ENCODE assay signal across 18 cellular contexts in genomic region chr10:18313146-18313542, GRCh38.
DNase-seq lines count a peak whose midpoint lies in the region; ATAC-seq and TF ChIP-seq lines count a peak whose summit lies in the region.
"Had no signal": no experiment of that assay in that cellular context is flagged by ENCODE, and none has a peak within 500 bp of the region (broad histone marks: within the 10 kb centered on the region; RNA-seq: fewer than 3 reads in every experiment).

No MANE protein-coding gene starts in this region.

- H3K4me3 ChIP-seq in heart right ventricle (peak overlapping the region in 3 of 10 donors; percentile 6 to 18 (median 6)), parathyroid adenoma (ENCODE audit: low read depth, low read length) (no peak overlapping the region)
- H3K4me3 ChIP-seq: GM23338 had no signal

- H3K9me3 ChIP-seq in heart right ventricle (peaks cover 0 to 8% (median 0%) of the 10 kb centered on the region in 11 donors), parathyroid adenoma (ENCODE audit: control insufficient read depth, low read length) (no peaks in the 10 kb centered on the region)
- H3K9me3 ChIP-seq: BE2C, tibial nerve had no signal

- ATAC-seq in heart right ventricle = peak in 7 of 8 donors; percentile 15 to 54 (median 41)
- no peak for ATAC-seq in HG03571 (IDR thresholded peaks at IDR 0.05; ENCODE audit: unreplicated experiment)
- ATAC-seq in HG03520 (IDR thresholded peaks at IDR 0.05; ENCODE audit: unreplicated experiment) = no peak
- ATAC-seq in HG03521 (IDR thresholded peaks at IDR 0.05; ENCODE audit: unreplicated experiment) = no peak
- ATAC-seq: effector memory CD8-positive, alpha-beta T cell; PC-3 had no signal

- 61 to 71% methylated on average over 10 of the region's 10 CpGs for WGBS in heart right ventricle, 2 donors

- peak; percentile 36 for DNase-seq in NCI-H2227 treated with DMSO at 0.1 percent for 48 hours (lab: John Stamatoyannopoulos, UW)
- no peak for DNase-seq in NCI-H2227 (lab: John Stamatoyannopoulos, UW; ENCODE audit: unreplicated experiment)
- no peak for DNase-seq in heart right ventricle
- DNase-seq in HEK293T (ENCODE audit: extremely low spot score) = no peak
- DNase-seq: activated CD4-positive, alpha-beta T cell treated with anti-CD3 and anti-CD28 coated beads, Interleukin-2, amount 10 ng/mL, durations not matched to agents 7 days and 5 days; activated CD8-positive, alpha-beta memory T cell treated with anti-CD3 and anti-CD28 coated beads, Interleukin-2, amount 50 U/mL, for 48 hours; amniotic stem cell; BE2C; effector memory CD8-positive, alpha-beta T cell; islet precursor cell; NCI-H1417 treated with DMSO at 0.1 percent for 48 hours had no signal

- no peaks in the 10 kb centered on the region for H3K36me3 ChIP-seq in heart right ventricle
- H3K36me3 ChIP-seq in parathyroid adenoma (ENCODE audit: control insufficient read depth, insufficient read depth, low read length) = no peaks in the 10 kb centered on the region
- H3K36me3 ChIP-seq: BE2C, tibial nerve had no signal

- no peak overlapping the region for H3K4me2 ChIP-seq in parathyroid adenoma (ENCODE audit: low read length)
- H3K4me2 ChIP-seq: GM23338 had no signal

- TF ChIP-seq CTCF in heart right ventricle (IDR thresholded peaks at IDR 0.05) = no peak
- no peak for TF ChIP-seq CTCF in parathyroid adenoma (IDR thresholded peaks at IDR 0.05)

- POLR2A ChIA-PET in HEK293T (lab: Yijun Ruan, JAX) = no interaction called here

- peaks cover 0 to 36% (median 8%) of the 10 kb centered on the region in 9 donors for H3K4me1 ChIP-seq in heart right ventricle
- no peaks in the 10 kb centered on the region for H3K4me1 ChIP-seq in parathyroid adenoma
- H3K4me1 ChIP-seq: BE2C had no signal

- no peak overlapping the region for H2AFZ ChIP-seq in parathyroid adenoma
- H2AFZ ChIP-seq: GM23338 had no signal

- no peak overlapping the region for H3K9ac ChIP-seq in parathyroid adenoma

- intact Hi-C loops in heart right ventricle (cut with DNase I) = loop anchor here in 3 of 10 donors (5.0 to 10.0 kb wide), 3 partner anchors 76 to 168 kb away; partner anchors contain the start of gene CACNB2 (in 1 of the 3)

- no peaks in the 10 kb centered on the region for H3K79me2 ChIP-seq in parathyroid adenoma

- CTCF ChIA-PET in HEK293T (lab: Yijun Ruan, JAX) = no interaction called here

- H3K27me3 ChIP-seq in heart right ventricle (no peaks in the 10 kb centered on the region), parathyroid adenoma (ENCODE audit: control insufficient read depth, insufficient read depth, low read length) (no peaks in the 10 kb centered on the region)
- H3K27me3 ChIP-seq: BE2C, tibial nerve had no signal

- H3K27ac ChIP-seq in heart right ventricle (peak overlapping the region; percentile 38 to 88 (median 84)), parathyroid adenoma (peak overlapping the region; percentile 9)

TF ChIP-seq in HEK293T, 16 proteins besides CTCF, POLR2A, EP300 and RAD21:
- no peak for TF ChIP-seq LEF1 (IDR thresholded peaks at IDR 0.05; ENCODE audit: borderline replicate concordance)
- no peak for TF ChIP-seq SP1 (IDR thresholded peaks at IDR 0.05)
- TF ChIP-seq L3MBTL2 (conservative IDR thresholded peaks at IDR 0.05) = no peak
- no peak for TF ChIP-seq ARNT (IDR thresholded peaks at IDR 0.05)
- TF ChIP-seq FOXA1 (IDR thresholded peaks at IDR 0.05) = no peak
- no peak for TF ChIP-seq FOXM1 (IDR thresholded peaks at IDR 0.05; ENCODE audit: borderline replicate concordance)
- TF ChIP-seq BHLHE40 (IDR thresholded peaks at IDR 0.05; ENCODE audit: borderline replicate concordance) = no peak
- no peak for TF ChIP-seq SUZ12 (IDR thresholded peaks at IDR 0.05)
- no peak for TF ChIP-seq CTBP1 (IDR thresholded peaks at IDR 0.05; ENCODE audit: borderline replicate concordance)
- no peak for TF ChIP-seq NFRKB (IDR thresholded peaks at IDR 0.05)
- TF ChIP-seq ELF4 (IDR thresholded peaks at IDR 0.05) = no peak
- no peak for TF ChIP-seq PKNOX1 (IDR thresholded peaks at IDR 0.05)
- no peak for TF ChIP-seq TARDBP (IDR thresholded peaks at IDR 0.05)
- no peak for TF ChIP-seq ZNF384 (IDR thresholded peaks at IDR 0.05)
- no peak for TF ChIP-seq HDGF (IDR thresholded peaks at IDR 0.05; ENCODE audit: borderline replicate concordance)
- TF ChIP-seq FOXK2 (IDR thresholded peaks at IDR 0.05) = no peak

Comparison
In these comparisons a context has a peak if more than half of its experiments do, and no peak if none do; other contexts are left out.
1. ATAC-seq: peak in heart right ventricle (7 of 8); none in HG03571 (single experiment), HG03520 (single experiment) and HG03521 (single experiment).